22 cellular contexts compared by ENCODE assay signal in the genomic region with DNA sequence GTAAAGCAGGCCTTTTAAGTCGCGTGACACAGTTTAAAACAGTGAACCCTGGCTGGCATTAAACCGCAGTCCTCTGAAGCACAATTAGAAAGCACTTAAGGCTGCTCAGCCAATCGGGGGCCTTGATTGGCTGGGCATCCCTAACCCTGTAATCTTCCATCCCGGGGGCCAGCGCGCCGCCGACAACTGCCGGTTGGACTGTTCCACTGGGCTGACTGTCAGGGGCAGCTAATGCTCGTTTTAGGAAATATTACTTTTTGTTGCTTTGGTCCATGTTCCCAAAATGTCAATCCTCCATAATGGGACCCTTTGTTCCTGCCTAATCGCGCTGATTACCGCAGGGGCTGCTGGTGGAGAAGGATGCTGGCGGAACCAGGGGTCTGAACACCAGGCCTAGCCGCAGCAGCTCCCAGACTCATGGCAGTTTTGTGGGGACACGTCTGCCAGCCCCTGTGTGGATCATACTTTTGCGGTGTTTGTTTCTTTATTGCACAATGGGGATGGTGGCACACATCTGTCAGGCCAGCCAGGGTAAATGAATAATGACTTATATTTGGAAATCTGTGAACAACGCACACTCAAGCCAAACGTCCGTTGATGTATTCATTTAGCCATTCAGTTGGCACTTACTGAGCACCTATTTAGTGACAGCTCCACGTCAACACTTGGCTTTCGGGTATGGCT.
DNase-seq lines count a peak whose midpoint lies in the region; ATAC-seq and TF ChIP-seq lines count a peak whose summit lies in the region.
"Had no signal": no experiment of that assay in that cellular context is flagged by ENCODE, and none has a peak within 500 bp of the region (broad histone marks: within the 10 kb centered on the region; RNA-seq: fewer than 3 reads in every experiment).

No MANE protein-coding gene starts in this region.

- no peaks in the 10 kb centered on the region for H3K79me1 ChIP-seq in mesendoderm (ENCODE audit: low read length)

- H4K5ac ChIP-seq in mesendoderm (ENCODE audit: low read length): no peak overlapping the region

- no peak overlapping the region for H3K4me2 ChIP-seq in mesendoderm (ENCODE audit: low read length)
- H3K4me2 ChIP-seq: BLaER1 had no signal

- H2BK15ac ChIP-seq in mesendoderm (replicated peaks; ENCODE audit: low read depth): no peak overlapping the region

- no peak overlapping the region for H2BK5ac ChIP-seq in mesendoderm (ENCODE audit: low read length)

- H3K27ac ChIP-seq in right atrium auricular region: no peak overlapping the region
- no peak overlapping the region for H3K27ac ChIP-seq in mesendoderm (ENCODE audit: low read depth, low read length)
- H3K27ac ChIP-seq: adrenal gland, BLaER1, cardiac muscle cell, dorsolateral prefrontal cortex, gastroesophageal sphincter, psoas muscle, vagina had no signal

- no CpG with 5 or more reads among the region's 23 CpGs for WGBS in mesendoderm (ENCODE audit: extremely low coverage, insufficient coverage, low lambda C conversion rate)

- H3K23ac ChIP-seq in mesendoderm (ENCODE audit: low read length): no peak overlapping the region

- H3K56ac ChIP-seq in mesendoderm (ENCODE audit: low read length): no peak overlapping the region

- no peaks in the 10 kb centered on the region for H3K79me2 ChIP-seq in mesendoderm (ENCODE audit: control insufficient read depth, insufficient read depth, low read length)

- no peak overlapping the region for H3K9ac ChIP-seq in mesendoderm (ENCODE audit: low read length)
- H3K9ac ChIP-seq: BLaER1 had no signal

- H3K4me3 ChIP-seq in right atrium auricular region: no peak overlapping the region
- H3K4me3 ChIP-seq in mesendoderm (ENCODE audit: low read length): no peak overlapping the region
- H3K4me3 ChIP-seq: adrenal gland, BLaER1, cardiac muscle cell, gastroesophageal sphincter, psoas muscle, vagina had no signal

- no peak for ATAC-seq in Right ventricle myocardium superior (ENCODE audit: poor library complexity)
- peak; percentile 52 for ATAC-seq in left lobe of liver
- ATAC-seq: gastroesophageal sphincter, HCT116, psoas muscle had no signal

- DNase-seq in right atrium auricular region (ENCODE audit: low spot score) (peak; percentile 28), Right ventricle myocardium superior (no peak), NCI-H748 (lab: John Stamatoyannopoulos, UW; ENCODE audit: unreplicated experiment) (peak; percentile 33), left lobe of liver (ENCODE audit: low spot score) (peak; percentile 81), ureter (ENCODE audit: low spot score) (peak; percentile 20), mesendoderm (no peak), SIG-M5 (lab: John Stamatoyannopoulos, UW) (no peak), NCI-H226 (no peak)
- DNase-seq: activated CD4-positive, alpha-beta T cell treated with anti-CD3 and anti-CD28 coated beads for 48 hours; activated CD8-positive, alpha-beta memory T cell treated with anti-CD3 and anti-CD28 coated beads, Interleukin-2, amount 50 U/mL, for 48 hours; Calu3; midbrain; NCI-H2171 treated with DMSO at 0.1 percent for 48 hours; nephron progenitor cell; psoas muscle had no signal

- intact Hi-C loops in Right ventricle myocardium superior (cut with DNase I): no loop called here

- H3K9me3 ChIP-seq in right atrium auricular region: no peaks in the 10 kb centered on the region
- H3K9me3 ChIP-seq: adrenal gland, BLaER1, gastroesophageal sphincter, psoas muscle, vagina had no signal

- H3K36me3 ChIP-seq in right atrium auricular region: no peaks in the 10 kb centered on the region
- no peaks in the 10 kb centered on the region for H3K36me3 ChIP-seq in mesendoderm (ENCODE audit: control insufficient read depth, insufficient read depth, low read length)
- H3K36me3 ChIP-seq: adrenal gland, BLaER1, cardiac muscle cell, gastroesophageal sphincter, vagina had no signal

- no peak overlapping the region for H2BK120ac ChIP-seq in mesendoderm (ENCODE audit: low read depth, low read length)

- H3K4ac ChIP-seq in mesendoderm (ENCODE audit: low read depth, low read length): no peak overlapping the region

- no peaks in the 10 kb centered on the region for H3K27me3 ChIP-seq in right atrium auricular region
- H3K27me3 ChIP-seq in mesendoderm (ENCODE audit: insufficient read depth, low read length, poor library complexity): no peaks in the 10 kb centered on the region
- H3K27me3 ChIP-seq: BLaER1, cardiac muscle cell, vagina had no signal

- no peak for TF ChIP-seq CTCF in right atrium auricular region (IDR thresholded peaks at IDR 0.05)

- H4K8ac ChIP-seq in mesendoderm (ENCODE audit: low read depth, low read length): no peak overlapping the region

- no peak overlapping the region for H2AK5ac ChIP-seq in mesendoderm (ENCODE audit: low read length)

- H3K4me1 ChIP-seq in right atrium auricular region: no peaks in the 10 kb centered on the region
- H3K4me1 ChIP-seq in mesendoderm (ENCODE audit: control insufficient read depth, low read depth, low read length): no peaks in the 10 kb centered on the region
- H3K4me1 ChIP-seq: adrenal gland, BLaER1, psoas muscle, vagina had no signal

- H3K18ac ChIP-seq in mesendoderm (ENCODE audit: low read length): no peak overlapping the region

Comparison
In these comparisons a context has a peak if more than half of its experiments do, and no peak if none do; other contexts are left out.
1. DNase-seq: peak in right atrium auricular region (single experiment), NCI-H748 (single experiment), left lobe of liver (single experiment) and ureter (single experiment); none in Right ventricle myocardium superior (single experiment), mesendoderm (single experiment), SIG-M5 (single experiment) and NCI-H226 (single experiment).